ENCODE assay signal across 22 cellular contexts in genomic region chr3:176909044-176909443, GRCh38.
"Had no signal": no experiment of that assay in that cellular context is flagged by ENCODE, and none has a peak within 500 bp of the region (broad histone marks: within the 10 kb centered on the region; RNA-seq: fewer than 3 reads in every experiment).

No MANE protein-coding gene starts in this region.

- H3K4me1 ChIP-seq: colonic mucosa, gastrocnemius medialis, lower lobe of right lung had no signal

- H3K27me3 ChIP-seq: colonic mucosa, esophagus squamous epithelium, gastrocnemius medialis, heart right ventricle had no signal

- H3K9me3 ChIP-seq: colonic mucosa, esophagus squamous epithelium, left ventricle myocardium inferior, lower lobe of right lung had no signal

- DNase-seq: colonic mucosa; cortex of kidney; effector CD8-positive, alpha-beta T cell; effector memory CD8-positive, alpha-beta T cell; endodermal cell; erythroblast; esophagus squamous epithelium; foreskin fibroblast; foreskin melanocyte; gastrocnemius medialis; glutamatergic neuron; head of caudate nucleus; heart right ventricle; hippocampal formation; left cardiac atrium; left ventricle myocardium inferior; lower lobe of right lung; mesenchymal stem cell; midbrain; naive thymus-derived CD4-positive, alpha-beta T cell had no signal

- H3K4me3 ChIP-seq: colonic mucosa, esophagus squamous epithelium, gastrocnemius medialis, heart right ventricle, left ventricle myocardium inferior, lower lobe of right lung had no signal

- H3K36me3 ChIP-seq: colonic mucosa, esophagus squamous epithelium, gastrocnemius medialis, heart right ventricle, left ventricle myocardium inferior, lower lobe of right lung had no signal

- H3K27ac ChIP-seq: colonic mucosa, epithelial cell of prostate, esophagus squamous epithelium, gastrocnemius medialis, heart right ventricle, left ventricle myocardium inferior, lower lobe of right lung had no signal

- ATAC-seq: effector memory CD8-positive, alpha-beta T cell; esophagus mucosa; gastrocnemius medialis; left cardiac atrium; lower lobe of right lung; naive thymus-derived CD4-positive, alpha-beta T cell had no signal
